ENCODE assay signal across 17 cellular contexts in the genomic region with DNA sequence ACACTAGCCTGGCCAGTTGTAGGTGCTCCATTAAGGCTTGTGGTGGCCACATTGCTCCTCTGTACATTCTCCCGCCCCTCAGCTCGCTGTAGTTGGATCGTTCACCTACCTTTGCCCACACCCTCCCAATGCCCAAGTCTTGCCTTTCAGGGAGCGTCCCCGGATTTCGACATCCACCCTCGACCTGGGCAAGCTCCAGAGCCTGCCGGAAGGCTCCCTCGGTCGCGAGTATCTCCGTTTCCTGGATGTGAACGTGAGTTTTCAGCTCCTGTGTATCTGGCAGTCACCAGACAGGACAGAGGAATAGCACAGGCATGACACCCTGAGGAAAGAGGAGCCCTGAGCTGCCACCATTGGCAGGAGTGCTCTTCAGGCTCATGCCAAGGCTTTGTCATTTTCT.
"Had no signal": no experiment of that assay in that cellular context is flagged by ENCODE, and none has a peak within 500 bp of the region (broad histone marks: within the 10 kb centered on the region; RNA-seq: fewer than 3 reads in every experiment).

No MANE protein-coding gene starts in this region.

- H3K27ac Mint-ChIP-seq: activated B cell treated with CpG ODN at 0.5 μM for 24 hours, mesothelial cell of epicardium had no signal

- H3K4me3 ChIP-seq: hepatocyte, lower lobe of right lung, sigmoid colon, SK-N-MC, stomach had no signal

- H3K27me3 Mint-ChIP-seq: activated B cell treated with CpG ODN at 0.5 μM for 24 hours; central memory CD8-positive, alpha-beta T cell had no signal

- ATAC-seq: lower lobe of right lung had no signal

- H3K27me3 ChIP-seq: hepatocyte, neutrophil, sigmoid colon, stomach had no signal

- H3K4me3 Mint-ChIP-seq: activated B cell treated with CpG ODN at 0.5 μM for 24 hours, mesothelial cell of epicardium had no signal

- H3K9me3 Mint-ChIP-seq: activated B cell treated with CpG ODN at 0.5 μM for 24 hours; central memory CD8-positive, alpha-beta T cell; mesothelial cell of epicardium had no signal

- H3K27ac ChIP-seq: hepatocyte, lower lobe of right lung, neutrophil, sigmoid colon, SK-N-MC, stomach had no signal

- DNase-seq: activated B cell treated with CpG ODN at 0.5 μM for 24 hours; activated CD4-positive, alpha-beta T cell treated with anti-CD3 and anti-CD28 coated beads, Interleukin-2, amount 50 U/mL, for 1 hour; activated gamma-delta T cell treated with Interleukin-2 at 50 U/mL for 16 hours; cortex of kidney; effector CD8-positive, alpha-beta T cell; kidney; lower lobe of right lung; sigmoid colon; stimulated activated CD4-positive, alpha-beta T cell treated with anti-CD3 and anti-CD28 coated beads, Interleukin-12 subunit alpha, Interleukin-12 subunit beta, amount 100 ng/mL, for 4 hours; stimulated activated CD4-positive, alpha-beta T cell treated with anti-CD3 and anti-CD28 coated beads, Interleukin-2, amount 100 ng/mL, for 48 hours; stimulated activated CD8-positive, alpha-beta memory T cell treated with anti-CD3 and anti-CD28 coated beads, Interleukin-4, amount 100 ng/mL, for 48 hours; stomach had no signal

- H3K9me3 ChIP-seq: lower lobe of right lung, neutrophil, sigmoid colon, stomach had no signal
